36 cellular contexts compared by ENCODE assay signal in genomic region chr19:47752440-47753211, GRCh38. TPM values are rescaled to one million over a fixed set of nuclear protein-coding genes. Genes with fewer than 3 reads are reported as not detected.
DNase-seq lines count a peak whose midpoint lies in the region; ATAC-seq, FAIRE-seq and TF ChIP-seq lines count a peak whose summit lies in the region.
"Had no signal": no experiment of that assay in that cellular context is flagged by ENCODE, and none has a peak within 500 bp of the region (broad histone marks: within the 10 kb centered on the region; RNA-seq: fewer than 3 reads in every experiment).

No MANE protein-coding gene starts in this region.

- WGBS in right cardiac atrium, result 91% methylated on average over 27 of the region's 27 CpGs

- no peaks in the 10 kb centered on the region for H3K4me1 ChIP-seq in right cardiac atrium (ENCODE audit: control insufficient read depth, insufficient read depth, low read length)
- H3K4me1 ChIP-seq: BE2C, foreskin keratinocyte, thyroid gland had no signal

- no peak for FAIRE-seq in GM12892 (lab: Jason Lieb, UNC)
- FAIRE-seq: HTR-8/SVneo, keratinocyte had no signal

- H3K36me3 ChIP-seq in H7 (replicated peaks; ENCODE audit: control insufficient read depth, insufficient read depth, low read length), result peaks cover 45% of the 10 kb centered on the region

- no peak for ATAC-seq in Right ventricle myocardium inferior
- no peak for ATAC-seq in right cardiac atrium
- ATAC-seq in GM19395 (IDR thresholded peaks at IDR 0.05; ENCODE audit: unreplicated experiment), result no peak
- ATAC-seq: foreskin keratinocyte, heart right ventricle, PC-3, sciatic nerve had no signal

- intact Hi-C loops in Right ventricle myocardium inferior (cut with DNase I), result no loop called here
- intact Hi-C loops in right cardiac atrium (cut with DNase I), result no loop called here

- H3K27ac ChIP-seq in right cardiac atrium (ENCODE audit: low read length), result no peak overlapping the region
- peak overlapping the region; percentile 32 for H3K27ac ChIP-seq in angular gyrus (ENCODE audit: low read depth, low read length)
- H3K27ac ChIP-seq: brain microvascular endothelial cell, esophagus muscularis mucosa, foreskin keratinocyte, heart right ventricle, KMS-11, left ventricle myocardium inferior, stomach, thyroid gland, vagina had no signal

- no peaks in the 10 kb centered on the region for H3K27me3 ChIP-seq in right cardiac atrium (ENCODE audit: control insufficient read depth, insufficient read depth)
- H3K27me3 ChIP-seq in H7 (ENCODE audit: control insufficient read depth, insufficient read depth, low read length), result no peaks in the 10 kb centered on the region
- H3K27me3 ChIP-seq: BE2C, brain microvascular endothelial cell, esophagus muscularis mucosa, foreskin keratinocyte, heart right ventricle, stomach, thyroid gland, vagina had no signal

- DNase-seq in Right ventricle myocardium inferior (ENCODE audit: missing footprints) (peak; percentile 11), right cardiac atrium (no peak), H7 (peak; percentile 40), NCI-H2107 treated with DMSO at 0.1 percent for 48 hours (lab: John Stamatoyannopoulos, UW; ENCODE audit: unreplicated experiment) (no peak), GM12892 (ENCODE audit: insufficient read length) (no peak)
- DNase-seq: activated CD4-positive, alpha-beta memory T cell treated with anti-CD3 and anti-CD28 coated beads, Interleukin-2, amount 10 ng/mL, durations not matched to agents 7 days and 5 days; activated effector memory CD4-positive, alpha-beta T cell treated with Interleukin-2 at 50 U/mL for 16 hours; activated T-cell treated with anti-CD3 and anti-CD28 coated beads for 4 hours; amniotic stem cell; BE2C; brain microvascular endothelial cell; cerebellar nuclear complex; dermis blood vessel endothelial cell; DMS153; foreskin keratinocyte; GOT3; heart right ventricle; left ventricle myocardium inferior; mesendoderm; NCI-H1417 treated with DMSO at 0.1 percent for 48 hours; NCI-H2029 treated with DMSO at 0.1 percent for 48 hours; NCI-H526; PC-3; SK-N-SH; stimulated activated CD8-positive, alpha-beta memory T cell treated with anti-CD3 and anti-CD28 coated beads, Interleukin-4, amount 100 ng/mL, for 48 hours; stomach; thyroid gland had no signal

- no peak overlapping the region for H3K4me3 ChIP-seq in right cardiac atrium (ENCODE audit: low read length)
- H3K4me3 ChIP-seq in H7 (ENCODE audit: insufficient read depth, low read depth, low read length), result no peak overlapping the region
- H3K4me3 ChIP-seq: esophagus muscularis mucosa, heart right ventricle, left ventricle myocardium inferior, stomach, thyroid gland, vagina had no signal

- no peak for TF ChIP-seq POLR2A in GM12892 (IDR thresholded peaks at IDR 0.05; ENCODE audit: low read depth, low read length)

- no peaks in the 10 kb centered on the region for H3K9me3 ChIP-seq in right cardiac atrium (ENCODE audit: control insufficient read depth, low read length)
- H3K9me3 ChIP-seq: BE2C, esophagus muscularis mucosa, heart right ventricle, left ventricle myocardium inferior, SK-N-SH, stomach, thyroid gland, vagina had no signal

RNA-seq across cellular contexts. Expression of gene NOP53, which starts 7.3 kb away (rescaled TPM):
- 172 TPM for total RNA-seq in Right ventricle myocardium inferior
- total RNA-seq in right cardiac atrium, result 100 to 1,000 TPM; 191 to 248 (median 237) TPM
- 322 TPM for polyA plus RNA-seq in right cardiac atrium
- 155 and 167 TPM in 2 replicates for total RNA-seq in H7 (2014; rRNA removed; shearing (Covaris generic))
- 326 TPM for polyA plus RNA-seq in GM12892 (2012; ENCODE audit: missing spikeins)

RNA-seq across cellular contexts. Expression of gene SELENOW, which starts 25.9 kb away (rescaled TPM):
- total RNA-seq in Right ventricle myocardium inferior (1,425 TPM), right cardiac atrium (1,000 to 10,000 TPM in 2 of 4 donors, 100 to 1,000 TPM in 2; 857 to 1,126 (median 1,037) TPM)
- 1,795 TPM for polyA plus RNA-seq in right cardiac atrium
- total RNA-seq in H7 (2014; rRNA removed; shearing (Covaris generic)), result 752 and 1,115 TPM in 2 replicates
- 45.9 TPM for polyA plus RNA-seq in GM12892 (2012; ENCODE audit: missing spikeins)

RNA-seq across cellular contexts. Expression of gene EHD2, which starts 39.4 kb away (rescaled TPM):
- total RNA-seq in Right ventricle myocardium inferior, result 60.5 TPM
- 10 to 100 TPM; 32.8 to 61.9 (median 49.1) TPM for total RNA-seq in right cardiac atrium
- polyA plus RNA-seq in right cardiac atrium, result 34.8 TPM
- total RNA-seq in H7 (2014; rRNA removed; shearing (Covaris generic)), result 6.2 and 7.5 TPM in 2 replicates
- polyA plus RNA-seq in GM12892 (2012; ENCODE audit: missing spikeins), result not detected
- total RNA-seq: activated CD4-positive, alpha-beta memory T cell treated with anti-CD3 and anti-CD28 coated beads, Interleukin-2, amount 10 ng/mL, durations not matched to agents 7 days and 5 days had no signal

RNA-seq across cellular contexts. Expression of gene TPRX1, which starts 51.7 kb away (rescaled TPM):
- total RNA-seq in Right ventricle myocardium inferior, result not detected
- not detected for total RNA-seq in right cardiac atrium
- polyA plus RNA-seq in right cardiac atrium, result not detected
- total RNA-seq in H7 (2014; rRNA removed; shearing (Covaris generic)), result not detected in 2 replicates
- not detected for polyA plus RNA-seq in GM12892 (2012; ENCODE audit: missing spikeins)
- total RNA-seq: activated CD4-positive, alpha-beta memory T cell treated with anti-CD3 and anti-CD28 coated beads, Interleukin-2, amount 10 ng/mL, durations not matched to agents 7 days and 5 days; dermis blood vessel endothelial cell; esophagus muscularis mucosa; foreskin keratinocyte; heart right ventricle; left ventricle myocardium inferior; PC-3; progenitor cell of endocrine pancreas; sciatic nerve; stomach; thyroid gland; vagina had no signal
- polyA plus RNA-seq: foreskin keratinocyte, heart right ventricle, keratinocyte, SK-N-SH, stomach had no signal

Comparison
In these comparisons a context has a peak if more than half of its experiments do, and no peak if none do; other contexts are left out.
1. DNase-seq: peak in Right ventricle myocardium inferior (single experiment) and H7 (single experiment); none in right cardiac atrium (0 of 3), NCI-H2107 treated with DMSO at 0.1 percent for 48 hours (single experiment) and GM12892 (single experiment).